13 cellular contexts compared by ENCODE assay signal in genomic region chr16:48434653-48435318, GRCh38. TPM values are rescaled to one million over a fixed set of nuclear protein-coding genes. Genes with fewer than 3 reads are reported as not detected.
A peak's percentile ranks its signal among the peaks of the same experiment; 100 is the strongest.
DNase-seq lines count a peak whose midpoint lies in the region; ATAC-seq and TF ChIP-seq lines count a peak whose summit lies in the region.
"Had no signal": no experiment of that assay in that cellular context is flagged by ENCODE, and none has a peak within 500 bp of the region (broad histone marks: within the 10 kb centered on the region; RNA-seq: fewer than 3 reads in every experiment).

No MANE protein-coding gene starts in this region.

- no peak for TF ChIP-seq EP300 in esophagus muscularis mucosa (IDR thresholded peaks at IDR 0.05)

- peaks cover 6% of the 10 kb centered on the region for H3K27me3 Mint-ChIP-seq in T-helper 17 cell

- H3K9me3 ChIP-seq in T-helper 17 cell (ENCODE audit: control insufficient read depth, low read length, poor library complexity, severe bottlenecking) = no peaks in the 10 kb centered on the region
- H3K9me3 ChIP-seq in esophagus muscularis mucosa = no peaks in the 10 kb centered on the region
- H3K9me3 ChIP-seq: transverse colon had no signal

- intact Hi-C loops in left cardiac atrium (cut with DNase I) (no loop called here), cardiac septum (cut with DNase I) (no loop called here), esophagus muscularis mucosa (cut with DNase I) (no loop called here)

- H3K36me3 ChIP-seq in esophagus muscularis mucosa = no peaks in the 10 kb centered on the region
- H3K36me3 ChIP-seq: transverse colon had no signal

- peak; percentile 57 to 58 for ATAC-seq in left cardiac atrium
- no peak for ATAC-seq in T-helper 17 cell
- no peak for ATAC-seq in GM21526 (IDR thresholded peaks at IDR 0.05; ENCODE audit: low FRiP score, unreplicated experiment)
- ATAC-seq in HG03097 (IDR thresholded peaks at IDR 0.05; ENCODE audit: low FRiP score, unreplicated experiment) = no peak
- ATAC-seq: WTC11 had no signal

- peak overlapping the region; percentile 14 for H3K27ac Mint-ChIP-seq in T-helper 17 cell
- H3K27ac Mint-ChIP-seq: WTC11 had no signal

- H3K4me3 Mint-ChIP-seq in T-helper 17 cell = no peak overlapping the region
- H3K4me3 Mint-ChIP-seq: WTC11 had no signal

- DNase-seq in left cardiac atrium (no peak), cardiac septum (ENCODE audit: low spot score) (no peak), T-helper 17 cell (no peak), kidney glomerular epithelial cell (lab: John Stamatoyannopoulos, UW) (peak; percentile 2), DMS114 treated with DMSO at 0.1 percent for 48 hours (lab: John Stamatoyannopoulos, UW; ENCODE audit: unreplicated experiment) (no peak), esophagus muscularis mucosa (ENCODE audit: extremely low spot score) (no peak)
- DNase-seq: dermis blood vessel endothelial cell, NCI-H1048, occipital lobe, transverse colon had no signal

- no peaks in the 10 kb centered on the region for H3K36me3 Mint-ChIP-seq in T-helper 17 cell (ENCODE audit: low read depth)
- H3K36me3 Mint-ChIP-seq: WTC11 had no signal

- no peak overlapping the region for H3K27ac ChIP-seq in esophagus muscularis mucosa (replicated peaks in 1 of 4)

- TF ChIP-seq POLR2A in esophagus muscularis mucosa (IDR thresholded peaks at IDR 0.05; ENCODE audit: low read depth) = no peak

- 45% methylated on average over 4 of the region's 4 CpGs for WGBS in esophagus muscularis mucosa

- H3K4me3 ChIP-seq in esophagus muscularis mucosa = no peak overlapping the region
- H3K4me3 ChIP-seq: transverse colon had no signal

- peaks cover 0 to 13% (median 0%) of the 10 kb centered on the region in 4 donors for H3K4me1 ChIP-seq in esophagus muscularis mucosa

- no peaks in the 10 kb centered on the region for H3K27me3 ChIP-seq in esophagus muscularis mucosa
- H3K27me3 ChIP-seq: transverse colon had no signal

- no peak for TF ChIP-seq CTCF in esophagus muscularis mucosa (IDR thresholded peaks at IDR 0.05)

- peaks cover 11% of the 10 kb centered on the region for H3K4me1 Mint-ChIP-seq in T-helper 17 cell

RNA-seq across cellular contexts. Expression of gene SIAH1, which starts 49.6 kb away (rescaled TPM):
- total RNA-seq in left cardiac atrium = 10 to 100 TPM; 11.6 to 18.0 TPM
- total RNA-seq in cardiac septum = 13.8 TPM
- 10 to 100 TPM; 36.4 to 41.2 TPM for total RNA-seq in T-helper 17 cell
- 10 to 100 TPM; 21.6 to 31.0 (median 25.9) TPM for total RNA-seq in esophagus muscularis mucosa

Comparison
In these comparisons a context has a peak if more than half of its experiments do, and no peak if none do; other contexts are left out.
1. ATAC-seq: peak in left cardiac atrium (2 of 2); none in T-helper 17 cell (single experiment), GM21526 (single experiment) and HG03097 (single experiment).